ENCODE assay signal across 1 cellular context in the genomic region with DNA sequence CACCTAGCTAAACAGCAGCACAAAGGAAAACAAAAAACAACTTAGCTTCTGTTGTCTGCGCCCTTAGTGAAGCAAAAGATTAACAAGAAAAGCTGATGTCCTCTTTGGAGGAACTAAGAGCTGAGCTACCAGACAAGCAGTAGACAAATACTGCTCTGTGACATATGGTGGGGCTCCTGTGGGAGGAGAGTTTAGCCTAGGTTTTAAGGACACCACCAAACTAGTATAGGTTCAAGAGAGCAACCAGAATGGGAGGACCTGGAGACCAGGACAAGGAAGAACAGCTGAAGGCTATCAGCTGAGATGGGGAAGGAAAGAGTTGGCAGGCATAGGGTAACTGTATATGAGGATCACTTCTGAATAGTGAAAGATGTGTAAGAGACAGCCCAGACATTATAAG.
TF ChIP-seq lines count a peak whose summit lies in the region.

No MANE protein-coding gene starts in this region.

TF ChIP-seq in HepG2, 621 proteins besides CTCF, POLR2A, EP300 and RAD21:
- TF ChIP-seq, protein P1, sequence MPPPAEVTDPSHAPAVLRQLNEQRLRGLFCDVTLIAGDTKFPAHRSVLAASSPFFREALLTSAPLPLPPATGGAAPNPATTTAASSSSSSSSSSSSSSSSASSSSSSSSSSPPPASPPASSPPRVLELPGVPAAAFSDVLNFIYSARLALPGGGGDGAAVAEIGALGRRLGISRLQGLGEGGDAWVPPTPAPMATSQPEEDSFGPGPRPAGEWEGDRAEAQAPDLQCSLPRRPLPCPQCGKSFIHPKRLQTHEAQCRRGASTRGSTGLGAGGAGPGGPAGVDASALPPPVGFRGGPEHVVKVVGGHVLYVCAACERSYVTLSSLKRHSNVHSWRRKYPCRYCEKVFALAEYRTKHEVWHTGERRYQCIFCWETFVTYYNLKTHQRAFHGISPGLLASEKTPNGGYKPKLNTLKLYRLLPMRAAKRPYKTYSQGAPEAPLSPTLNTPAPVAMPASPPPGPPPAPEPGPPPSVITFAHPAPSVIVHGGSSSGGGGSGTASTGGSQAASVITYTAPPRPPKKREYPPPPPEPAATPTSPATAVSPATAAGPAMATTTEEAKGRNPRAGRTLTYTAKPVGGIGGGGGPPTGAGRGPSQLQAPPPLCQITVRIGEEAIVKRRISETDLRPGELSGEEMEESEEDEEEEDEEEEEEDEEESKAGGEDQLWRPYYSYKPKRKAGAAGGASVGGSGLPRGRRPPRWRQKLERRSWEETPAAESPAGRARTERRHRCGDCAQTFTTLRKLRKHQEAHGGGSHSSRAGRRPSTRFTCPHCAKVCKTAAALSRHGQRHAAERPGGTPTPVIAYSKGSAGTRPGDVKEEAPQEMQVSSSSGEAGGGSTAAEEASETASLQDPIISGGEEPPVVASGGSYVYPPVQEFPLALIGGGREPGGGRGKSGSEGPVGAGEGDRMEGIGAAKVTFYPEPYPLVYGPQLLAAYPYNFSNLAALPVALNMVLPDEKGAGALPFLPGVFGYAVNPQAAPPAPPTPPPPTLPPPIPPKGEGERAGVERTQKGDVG (CRISPR knock-in tag; IDR thresholded peaks at IDR 0.05; ENCODE audit: borderline replicate concordance): no peak
- TF ChIP-seq, protein P2, sequence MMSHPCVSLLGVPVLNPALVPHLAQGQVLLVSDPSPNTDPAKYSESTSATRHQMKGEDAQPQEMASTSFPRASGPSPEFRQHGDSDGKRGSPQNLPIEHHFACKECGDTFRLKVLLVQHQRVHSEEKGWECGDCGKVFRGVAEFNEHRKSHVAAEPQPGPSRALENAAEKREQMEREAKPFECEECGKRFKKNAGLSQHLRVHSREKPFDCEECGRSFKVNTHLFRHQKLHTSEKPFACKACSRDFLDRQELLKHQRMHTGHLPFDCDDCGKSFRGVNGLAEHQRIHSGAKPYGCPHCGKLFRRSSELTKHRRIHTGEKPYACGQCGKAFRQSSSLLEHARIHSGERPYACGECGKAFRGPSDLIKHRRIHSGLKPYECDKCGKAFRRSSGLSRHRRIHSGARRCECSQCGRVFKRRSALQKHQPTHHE (CRISPR knock-in tag; IDR thresholded peaks at IDR 0.05; ENCODE audit: borderline replicate concordance): no peak
- TF ChIP-seq THAP11 (CRISPR knock-in tag; IDR thresholded peaks at IDR 0.05): no peak
- TF ChIP-seq SP4 (CRISPR knock-in tag; IDR thresholded peaks at IDR 0.05): no peak
- no peak for TF ChIP-seq RELA (CRISPR knock-in tag; IDR thresholded peaks at IDR 0.05)
- TF ChIP-seq, protein P3, sequence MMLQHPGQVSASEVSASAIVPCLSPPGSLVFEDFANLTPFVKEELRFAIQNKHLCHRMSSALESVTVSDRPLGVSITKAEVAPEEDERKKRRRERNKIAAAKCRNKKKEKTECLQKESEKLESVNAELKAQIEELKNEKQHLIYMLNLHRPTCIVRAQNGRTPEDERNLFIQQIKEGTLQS (CRISPR knock-in tag; IDR thresholded peaks at IDR 0.05): no peak
- TF ChIP-seq, protein P4, sequence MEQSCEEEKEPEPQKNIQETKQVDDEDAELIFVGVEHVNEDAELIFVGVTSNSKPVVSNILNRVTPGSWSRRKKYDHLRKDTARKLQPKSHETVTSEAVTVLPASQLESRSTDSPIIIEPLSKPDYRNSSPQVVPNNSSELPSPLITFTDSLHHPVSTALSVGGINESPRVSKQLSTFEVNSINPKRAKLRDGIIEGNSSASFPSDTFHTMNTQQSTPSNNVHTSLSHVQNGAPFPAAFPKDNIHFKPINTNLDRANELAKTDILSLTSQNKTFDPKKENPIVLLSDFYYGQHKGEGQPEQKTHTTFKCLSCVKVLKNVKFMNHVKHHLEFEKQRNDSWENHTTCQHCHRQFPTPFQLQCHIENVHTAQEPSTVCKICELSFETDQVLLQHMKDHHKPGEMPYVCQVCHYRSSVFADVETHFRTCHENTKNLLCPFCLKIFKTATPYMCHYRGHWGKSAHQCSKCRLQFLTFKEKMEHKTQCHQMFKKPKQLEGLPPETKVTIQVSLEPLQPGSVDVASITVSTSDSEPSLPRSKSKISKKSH (CRISPR knock-in tag; IDR thresholded peaks at IDR 0.05; ENCODE audit: borderline replicate concordance): no peak
